ENCODE assay signal across 8 cellular contexts in genomic region chr7:2018786-2019692, GRCh38.
DNase-seq lines count a peak whose midpoint lies in the region; ATAC-seq and TF ChIP-seq lines count a peak whose summit lies in the region.

No MANE protein-coding gene starts in this region.

- no peak for TF ChIP-seq CTCF in GM10248 (IDR thresholded peaks at IDR 0.05; ENCODE audit: control extremely low read depth, extremely low read depth, low read depth, missing control alignments)
- no peak for TF ChIP-seq CTCF in RWPE1 (conservative IDR thresholded peaks at IDR 0.05; ENCODE audit: low read depth)
- TF ChIP-seq CTCF in omental fat pad (IDR thresholded peaks at IDR 0.05), result no peak

- CTCF ChIA-PET in GM10248 (lab: Yijun Ruan, JAX), result no interaction called here
- CTCF ChIA-PET in RWPE1 (lab: Yijun Ruan, JAX), result no interaction called here

- H3K27ac ChIP-seq in RWPE1, result peak overlapping the region; percentile 65

- ATAC-seq in omental fat pad (ENCODE audit: low FRiP score), result peak; percentile 39
- no peak for ATAC-seq in HG03139 (IDR thresholded peaks at IDR 0.05; ENCODE audit: unreplicated experiment)

- DNase-seq in GM10248 (ENCODE audit: extremely low spot score), result peak; percentile 57
- DNase-seq in RWPE1 (ENCODE audit: low spot score), result peak; percentile 50
- peak; percentile 81 for DNase-seq in fibroblast of peridontal ligament (ENCODE audit: extremely low read depth)
- no peak for DNase-seq in omental fat pad (ENCODE audit: low spot score)
- no peak for DNase-seq in T-helper 9 cell
- no peak for DNase-seq in DMS79 (lab: John Stamatoyannopoulos, UW)
- DNase-seq in NCI-H2081 (lab: John Stamatoyannopoulos, UW), result no peak

- POLR2A ChIA-PET in GM10248 (lab: Yijun Ruan, JAX) (no interaction called here), RWPE1 (lab: Yijun Ruan, JAX; ENCODE audit: low non-redundant PET) (no interaction called here)

Comparison
In these comparisons a context has a peak if more than half of its experiments do, and no peak if none do; other contexts are left out.
1. DNase-seq: peak in GM10248 (single experiment), RWPE1 (single experiment) and fibroblast of peridontal ligament (single experiment); none in omental fat pad (single experiment), T-helper 9 cell (single experiment), DMS79 (single experiment) and NCI-H2081 (0 of 2).